In genomic region chr18:59783138-59783537, GRCh38 we compare ENCODE assay signal across 9 cellular contexts.
DNase-seq lines count a peak whose midpoint lies in the region; ATAC-seq lines count a peak whose summit lies in the region.
"Had no signal": no experiment of that assay in that cellular context is flagged by ENCODE, and none has a peak within 500 bp of the region (broad histone marks: within the 10 kb centered on the region; RNA-seq: fewer than 3 reads in every experiment).

No MANE protein-coding gene starts in this region.

- peak overlapping the region; percentile 37 for H2AFZ ChIP-seq in neuronal stem cell (ENCODE audit: low read length)

- H3K4me2 ChIP-seq in neuronal stem cell (ENCODE audit: insufficient read depth, low read length, poor library complexity, severe bottlenecking), result no peak overlapping the region

- H3K4me1 Mint-ChIP-seq in effector memory CD8-positive, alpha-beta T cell (ENCODE audit: low read depth in 2 of 2), result no peaks in the 10 kb centered on the region
- H3K4me1 Mint-ChIP-seq: activated naive CD4-positive, alpha-beta T cell treated with anti-CD3 and anti-CD28 coated beads, Interleukin-2, amount 50 U/mL, for 24 hours had no signal

- no peaks in the 10 kb centered on the region for H3K27me3 ChIP-seq in neuronal stem cell (ENCODE audit: control insufficient read depth in 3 of 3, insufficient read depth in 3 of 3, low read depth in 1 of 3, low read length in 3 of 3)

- H3K27ac Mint-ChIP-seq in effector memory CD8-positive, alpha-beta T cell, result no peak overlapping the region
- H3K27ac Mint-ChIP-seq: activated naive CD4-positive, alpha-beta T cell treated with anti-CD3 and anti-CD28 coated beads, Interleukin-2, amount 50 U/mL, for 24 hours had no signal

- no peak overlapping the region for H3K27ac ChIP-seq in neuronal stem cell (replicated peaks; ENCODE audit: low read length)

- no peak overlapping the region for H3K9ac ChIP-seq in neuronal stem cell (ENCODE audit: low read depth, low read length, poor library complexity)

- no peak overlapping the region for H3K4me3 Mint-ChIP-seq in effector memory CD8-positive, alpha-beta T cell
- H3K4me3 Mint-ChIP-seq: activated naive CD4-positive, alpha-beta T cell treated with anti-CD3 and anti-CD28 coated beads, Interleukin-2, amount 50 U/mL, for 24 hours had no signal

- H2BK5ac ChIP-seq in neuronal stem cell (ENCODE audit: low read length), result no peak overlapping the region

- no peak overlapping the region for H2BK12ac ChIP-seq in neuronal stem cell (ENCODE audit: low read length)

- no peak overlapping the region for H3K23ac ChIP-seq in neuronal stem cell (ENCODE audit: low read depth, low read length, poor library complexity)

- H2BK120ac ChIP-seq in neuronal stem cell (ENCODE audit: low read depth, low read length), result no peak overlapping the region

- no peak overlapping the region for H2AK5ac ChIP-seq in neuronal stem cell (ENCODE audit: low read depth, low read length)

- H3K14ac ChIP-seq in neuronal stem cell (ENCODE audit: low read length), result no peak overlapping the region

- no peaks in the 10 kb centered on the region for H3K9me3 ChIP-seq in neuronal stem cell (replicated peaks in 1 of 2; ENCODE audit: control insufficient read depth in 2 of 2, insufficient read depth in 1 of 2, low read depth in 1 of 2, low read length in 2 of 2)

- H3K4me1 ChIP-seq in neuronal stem cell (ENCODE audit: control insufficient read depth in 2 of 2, insufficient read depth in 1 of 2, low read depth in 1 of 2, low read length in 2 of 2), result no peaks in the 10 kb centered on the region

- no peak overlapping the region for H3K18ac ChIP-seq in neuronal stem cell (ENCODE audit: low read length)

- no peaks in the 10 kb centered on the region for H3K9me3 Mint-ChIP-seq in effector memory CD8-positive, alpha-beta T cell
- H3K9me3 Mint-ChIP-seq: activated naive CD4-positive, alpha-beta T cell treated with anti-CD3 and anti-CD28 coated beads, Interleukin-2, amount 50 U/mL, for 24 hours had no signal

- peak; percentile 94 for ATAC-seq in GM19395 (IDR thresholded peaks at IDR 0.05; ENCODE audit: unreplicated experiment)
- peak; percentile 79 for ATAC-seq in HG03439 (IDR thresholded peaks at IDR 0.05; ENCODE audit: unreplicated experiment)
- ATAC-seq in effector memory CD8-positive, alpha-beta T cell (replicated peaks), result no peak

- H3K27me3 Mint-ChIP-seq in effector memory CD8-positive, alpha-beta T cell, result peaks cover 7 to 13% of the 10 kb centered on the region in 2 donors
- H3K27me3 Mint-ChIP-seq: activated naive CD4-positive, alpha-beta T cell treated with anti-CD3 and anti-CD28 coated beads, Interleukin-2, amount 50 U/mL, for 24 hours had no signal

- no peak overlapping the region for H3K4me3 ChIP-seq in neuronal stem cell (ENCODE audit: low read length in 2 of 2)

- no peaks in the 10 kb centered on the region for H3K36me3 Mint-ChIP-seq in effector memory CD8-positive, alpha-beta T cell (ENCODE audit: insufficient read depth)
- H3K36me3 Mint-ChIP-seq: activated naive CD4-positive, alpha-beta T cell treated with anti-CD3 and anti-CD28 coated beads, Interleukin-2, amount 50 U/mL, for 24 hours had no signal

- H4K8ac ChIP-seq in neuronal stem cell (ENCODE audit: low read depth, low read length), result no peak overlapping the region

- H3K4ac ChIP-seq in neuronal stem cell (ENCODE audit: low read length), result no peak overlapping the region

- no peaks in the 10 kb centered on the region for H3K36me3 ChIP-seq in neuronal stem cell (replicated peaks in 1 of 2; ENCODE audit: control insufficient read depth in 2 of 2, insufficient read depth in 2 of 2, low read length in 2 of 2)

- no CpG with 5 or more reads among the region's 5 CpGs for WGBS in neuronal stem cell (ENCODE audit: extremely low coverage in 2 of 2, insufficient read length in 2 of 2, insufficient replicate concordance in 1 of 2), 2 donors

- H3K79me1 ChIP-seq in neuronal stem cell (ENCODE audit: low read depth, low read length), result no peaks in the 10 kb centered on the region

- H2BK15ac ChIP-seq in neuronal stem cell (ENCODE audit: low read length), result no peak overlapping the region

- peak; percentile 63 for DNase-seq in ELF-1 (ENCODE audit: low read depth, low spot score)
- DNase-seq in NCI-H82 (lab: John Stamatoyannopoulos, UW), result peak; percentile 64
- DNase-seq in dermis microvascular lymphatic vessel endothelial cell (ENCODE audit: low read depth in 2 of 2), result peak; percentile 50 to 64
- peak; percentile 23 for DNase-seq in neuronal stem cell (ENCODE audit: low spot score)
- no peak for DNase-seq in effector memory CD8-positive, alpha-beta T cell
- DNase-seq in NCI-H2029 (lab: John Stamatoyannopoulos, UW), result no peak

- no peak overlapping the region for H4K91ac ChIP-seq in neuronal stem cell (ENCODE audit: low read depth, low read length, poor library complexity)

Comparison
In these comparisons a context has a peak if more than half of its experiments do, and no peak if none do; other contexts are left out.
1. DNase-seq: peak in ELF-1 (single experiment), NCI-H82 (single experiment), dermis microvascular lymphatic vessel endothelial cell (2 of 2) and neuronal stem cell (single experiment); none in effector memory CD8-positive, alpha-beta T cell (0 of 3) and NCI-H2029 (single experiment).